ENCODE assay signal across 1 cellular context in the genomic region with DNA sequence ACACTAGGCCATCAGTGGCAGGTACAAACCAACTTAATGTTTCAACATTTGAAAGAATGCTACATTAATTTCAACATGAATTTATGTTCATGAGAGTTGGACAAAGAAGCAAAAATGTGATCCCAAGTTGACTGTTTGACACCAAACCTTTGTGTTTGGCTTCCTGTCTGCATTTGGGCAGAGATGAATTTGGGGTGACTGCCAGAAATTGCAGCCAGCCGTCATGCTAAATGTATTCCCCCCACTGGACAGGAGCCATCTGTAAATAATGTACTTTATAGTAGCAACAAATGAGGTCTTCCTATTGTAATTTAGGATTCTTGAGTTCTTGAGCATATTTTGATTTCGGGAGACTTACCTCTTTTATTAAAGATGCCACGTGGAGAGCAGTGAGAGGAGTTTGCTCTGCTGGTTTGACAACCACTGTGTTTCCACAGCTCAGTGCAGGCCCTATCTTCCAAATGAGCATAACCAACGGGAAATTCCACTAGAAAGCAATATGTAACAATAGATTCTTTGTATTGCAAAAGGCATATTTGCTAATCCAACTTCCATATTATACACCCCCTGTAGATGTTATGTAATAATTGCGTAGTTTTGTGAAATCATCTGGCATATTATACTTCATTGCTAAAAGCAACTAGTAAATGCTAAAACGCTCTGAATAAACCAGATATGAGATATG.
TF ChIP-seq lines count a peak whose summit lies in the region.

No MANE protein-coding gene starts in this region.

TF ChIP-seq in HepG2, 621 proteins besides CTCF, POLR2A, EP300 and RAD21 (continued from another document and continues in another):
- TF ChIP-seq, protein P1, sequence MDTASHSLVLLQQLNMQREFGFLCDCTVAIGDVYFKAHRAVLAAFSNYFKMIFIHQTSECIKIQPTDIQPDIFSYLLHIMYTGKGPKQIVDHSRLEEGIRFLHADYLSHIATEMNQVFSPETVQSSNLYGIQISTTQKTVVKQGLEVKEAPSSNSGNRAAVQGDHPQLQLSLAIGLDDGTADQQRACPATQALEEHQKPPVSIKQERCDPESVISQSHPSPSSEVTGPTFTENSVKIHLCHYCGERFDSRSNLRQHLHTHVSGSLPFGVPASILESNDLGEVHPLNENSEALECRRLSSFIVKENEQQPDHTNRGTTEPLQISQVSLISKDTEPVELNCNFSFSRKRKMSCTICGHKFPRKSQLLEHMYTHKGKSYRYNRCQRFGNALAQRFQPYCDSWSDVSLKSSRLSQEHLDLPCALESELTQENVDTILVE (CRISPR knock-in tag; IDR thresholded peaks at IDR 0.05): no peak
- TF ChIP-seq EED (CRISPR knock-in tag; IDR thresholded peaks at IDR 0.05) (no peak), ZEB1 (IDR thresholded peaks at IDR 0.05; ENCODE audit: insufficient replicate concordance, low read depth) (no peak), BORCS8-MEF2B (CRISPR knock-in tag; IDR thresholded peaks at IDR 0.05) (no peak), ZNF230 (CRISPR knock-in tag; IDR thresholded peaks at IDR 0.05) (no peak), TSC22D2 (CRISPR knock-in tag; IDR thresholded peaks at IDR 0.05; ENCODE audit: borderline replicate concordance) (no peak), POGZ (CRISPR knock-in tag; IDR thresholded peaks at IDR 0.05) (0 out of 2 replicates have a peak, but pooled peaks have one; percentile 27), ZNF24 (IDR thresholded peaks at IDR 0.05) (no peak), ZSCAN20 (CRISPR knock-in tag; IDR thresholded peaks at IDR 0.05; ENCODE audit: borderline replicate concordance) (no peak), ARNT2 (CRISPR knock-in tag; IDR thresholded peaks at IDR 0.05; ENCODE audit: low read depth) (no peak), ZNF124 (CRISPR knock-in tag; IDR thresholded peaks at IDR 0.05) (no peak), ZSCAN30 (CRISPR knock-in tag; IDR thresholded peaks at IDR 0.05) (no peak), GPN1 (CRISPR knock-in tag; IDR thresholded peaks at IDR 0.05; ENCODE audit: borderline replicate concordance) (no peak), ZNF234 (CRISPR knock-in tag; conservative IDR thresholded peaks at IDR 0.05) (no peak), NFKB2 (CRISPR knock-in tag; IDR thresholded peaks at IDR 0.05; ENCODE audit: borderline replicate concordance) (no peak), ATF1 (CRISPR knock-in tag; IDR thresholded peaks at IDR 0.05) (no peak), SNAI1 (CRISPR knock-in tag; IDR thresholded peaks at IDR 0.05; ENCODE audit: borderline replicate concordance) (no peak), AHR (CRISPR knock-in tag; IDR thresholded peaks at IDR 0.05) (no peak), ZFP36L2 (CRISPR knock-in tag; IDR thresholded peaks at IDR 0.05) (no peak), HES4 (CRISPR knock-in tag; IDR thresholded peaks at IDR 0.05; ENCODE audit: borderline replicate concordance) (no peak), GATAD2A (CRISPR knock-in tag; IDR thresholded peaks at IDR 0.05) (peak; percentile 72), ZMYM2 (CRISPR knock-in tag; IDR thresholded peaks at IDR 0.05) (no peak), HOXA3 (CRISPR knock-in tag; IDR thresholded peaks at IDR 0.05) (0 out of 2 replicates have a peak, but pooled peaks have one; percentile 17), ZNF121 (CRISPR knock-in tag; IDR thresholded peaks at IDR 0.05) (no peak), ZNF792 (CRISPR knock-in tag; IDR thresholded peaks at IDR 0.05) (no peak), ONECUT2 (CRISPR knock-in tag; IDR thresholded peaks at IDR 0.05) (no peak), GZF1 (CRISPR knock-in tag; IDR thresholded peaks at IDR 0.05) (no peak), AGO2 (optimal IDR thresholded peaks at IDR 0.05; ENCODE audit: low read depth, low read length) (peak; percentile 13), SOX13 (IDR thresholded peaks at IDR 0.05) (no peak), SOX13 (CRISPR knock-in tag; conservative IDR thresholded peaks at IDR 0.05 in 1 of 2, IDR thresholded peaks at IDR 0.05 in 1 of 2) (peak in 1 of 2 experiments; percentile 71; a peak in 2 of 4 replicates), SIN3A (IDR thresholded peaks at IDR 0.05; ENCODE audit: borderline replicate concordance, low read depth, low read length) (no peak), MXD4 (CRISPR knock-in tag; IDR thresholded peaks at IDR 0.05) (no peak), ZNF7 (CRISPR knock-in tag; IDR thresholded peaks at IDR 0.05) (no peak)
- TF ChIP-seq, protein P2, sequence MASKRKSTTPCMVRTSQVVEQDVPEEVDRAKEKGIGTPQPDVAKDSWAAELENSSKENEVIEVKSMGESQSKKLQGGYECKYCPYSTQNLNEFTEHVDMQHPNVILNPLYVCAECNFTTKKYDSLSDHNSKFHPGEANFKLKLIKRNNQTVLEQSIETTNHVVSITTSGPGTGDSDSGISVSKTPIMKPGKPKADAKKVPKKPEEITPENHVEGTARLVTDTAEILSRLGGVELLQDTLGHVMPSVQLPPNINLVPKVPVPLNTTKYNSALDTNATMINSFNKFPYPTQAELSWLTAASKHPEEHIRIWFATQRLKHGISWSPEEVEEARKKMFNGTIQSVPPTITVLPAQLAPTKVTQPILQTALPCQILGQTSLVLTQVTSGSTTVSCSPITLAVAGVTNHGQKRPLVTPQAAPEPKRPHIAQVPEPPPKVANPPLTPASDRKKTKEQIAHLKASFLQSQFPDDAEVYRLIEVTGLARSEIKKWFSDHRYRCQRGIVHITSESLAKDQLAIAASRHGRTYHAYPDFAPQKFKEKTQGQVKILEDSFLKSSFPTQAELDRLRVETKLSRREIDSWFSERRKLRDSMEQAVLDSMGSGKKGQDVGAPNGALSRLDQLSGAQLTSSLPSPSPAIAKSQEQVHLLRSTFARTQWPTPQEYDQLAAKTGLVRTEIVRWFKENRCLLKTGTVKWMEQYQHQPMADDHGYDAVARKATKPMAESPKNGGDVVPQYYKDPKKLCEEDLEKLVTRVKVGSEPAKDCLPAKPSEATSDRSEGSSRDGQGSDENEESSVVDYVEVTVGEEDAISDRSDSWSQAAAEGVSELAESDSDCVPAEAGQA (IDR thresholded peaks at IDR 0.05; ENCODE audit: low read depth): no peak
- TF ChIP-seq, protein P2 (CRISPR knock-in tag; IDR thresholded peaks at IDR 0.05; ENCODE audit: borderline replicate concordance): no peak
- TF ChIP-seq, protein P3, sequence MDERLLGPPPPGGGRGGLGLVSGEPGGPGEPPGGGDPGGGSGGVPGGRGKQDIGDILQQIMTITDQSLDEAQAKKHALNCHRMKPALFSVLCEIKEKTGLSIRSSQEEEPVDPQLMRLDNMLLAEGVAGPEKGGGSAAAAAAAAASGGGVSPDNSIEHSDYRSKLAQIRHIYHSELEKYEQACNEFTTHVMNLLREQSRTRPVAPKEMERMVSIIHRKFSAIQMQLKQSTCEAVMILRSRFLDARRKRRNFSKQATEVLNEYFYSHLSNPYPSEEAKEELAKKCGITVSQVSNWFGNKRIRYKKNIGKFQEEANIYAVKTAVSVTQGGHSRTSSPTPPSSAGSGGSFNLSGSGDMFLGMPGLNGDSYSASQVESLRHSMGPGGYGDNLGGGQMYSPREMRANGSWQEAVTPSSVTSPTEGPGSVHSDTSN (CRISPR knock-in tag; IDR thresholded peaks at IDR 0.05): no peak
- TF ChIP-seq, protein P4, sequence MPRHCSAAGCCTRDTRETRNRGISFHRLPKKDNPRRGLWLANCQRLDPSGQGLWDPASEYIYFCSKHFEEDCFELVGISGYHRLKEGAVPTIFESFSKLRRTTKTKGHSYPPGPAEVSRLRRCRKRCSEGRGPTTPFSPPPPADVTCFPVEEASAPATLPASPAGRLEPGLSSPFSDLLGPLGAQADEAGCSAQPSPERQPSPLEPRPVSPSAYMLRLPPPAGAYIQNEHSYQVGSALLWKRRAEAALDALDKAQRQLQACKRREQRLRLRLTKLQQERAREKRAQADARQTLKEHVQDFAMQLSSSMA (CRISPR knock-in tag; IDR thresholded peaks at IDR 0.05): no peak
- TF ChIP-seq, protein P5, sequence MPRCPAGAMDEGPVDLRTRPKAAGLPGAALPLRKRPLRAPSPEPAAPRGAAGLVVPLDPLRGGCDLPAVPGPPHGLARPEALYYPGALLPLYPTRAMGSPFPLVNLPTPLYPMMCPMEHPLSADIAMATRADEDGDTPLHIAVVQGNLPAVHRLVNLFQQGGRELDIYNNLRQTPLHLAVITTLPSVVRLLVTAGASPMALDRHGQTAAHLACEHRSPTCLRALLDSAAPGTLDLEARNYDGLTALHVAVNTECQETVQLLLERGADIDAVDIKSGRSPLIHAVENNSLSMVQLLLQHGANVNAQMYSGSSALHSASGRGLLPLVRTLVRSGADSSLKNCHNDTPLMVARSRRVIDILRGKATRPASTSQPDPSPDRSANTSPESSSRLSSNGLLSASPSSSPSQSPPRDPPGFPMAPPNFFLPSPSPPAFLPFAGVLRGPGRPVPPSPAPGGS (CRISPR knock-in tag; IDR thresholded peaks at IDR 0.05): no peak
- TF ChIP-seq, protein P6, sequence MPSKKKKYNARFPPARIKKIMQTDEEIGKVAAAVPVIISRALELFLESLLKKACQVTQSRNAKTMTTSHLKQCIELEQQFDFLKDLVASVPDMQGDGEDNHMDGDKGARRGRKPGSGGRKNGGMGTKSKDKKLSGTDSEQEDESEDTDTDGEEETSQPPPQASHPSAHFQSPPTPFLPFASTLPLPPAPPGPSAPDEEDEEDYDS (CRISPR knock-in tag; IDR thresholded peaks at IDR 0.05): no peak
- TF ChIP-seq, protein P7, sequence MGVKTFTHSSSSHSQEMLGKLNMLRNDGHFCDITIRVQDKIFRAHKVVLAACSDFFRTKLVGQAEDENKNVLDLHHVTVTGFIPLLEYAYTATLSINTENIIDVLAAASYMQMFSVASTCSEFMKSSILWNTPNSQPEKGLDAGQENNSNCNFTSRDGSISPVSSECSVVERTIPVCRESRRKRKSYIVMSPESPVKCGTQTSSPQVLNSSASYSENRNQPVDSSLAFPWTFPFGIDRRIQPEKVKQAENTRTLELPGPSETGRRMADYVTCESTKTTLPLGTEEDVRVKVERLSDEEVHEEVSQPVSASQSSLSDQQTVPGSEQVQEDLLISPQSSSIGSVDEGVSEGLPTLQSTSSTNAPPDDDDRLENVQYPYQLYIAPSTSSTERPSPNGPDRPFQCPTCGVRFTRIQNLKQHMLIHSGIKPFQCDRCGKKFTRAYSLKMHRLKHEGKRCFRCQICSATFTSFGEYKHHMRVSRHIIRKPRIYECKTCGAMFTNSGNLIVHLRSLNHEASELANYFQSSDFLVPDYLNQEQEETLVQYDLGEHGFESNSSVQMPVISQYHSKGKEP (CRISPR knock-in tag; IDR thresholded peaks at IDR 0.05): no peak
- TF ChIP-seq, protein P8, sequence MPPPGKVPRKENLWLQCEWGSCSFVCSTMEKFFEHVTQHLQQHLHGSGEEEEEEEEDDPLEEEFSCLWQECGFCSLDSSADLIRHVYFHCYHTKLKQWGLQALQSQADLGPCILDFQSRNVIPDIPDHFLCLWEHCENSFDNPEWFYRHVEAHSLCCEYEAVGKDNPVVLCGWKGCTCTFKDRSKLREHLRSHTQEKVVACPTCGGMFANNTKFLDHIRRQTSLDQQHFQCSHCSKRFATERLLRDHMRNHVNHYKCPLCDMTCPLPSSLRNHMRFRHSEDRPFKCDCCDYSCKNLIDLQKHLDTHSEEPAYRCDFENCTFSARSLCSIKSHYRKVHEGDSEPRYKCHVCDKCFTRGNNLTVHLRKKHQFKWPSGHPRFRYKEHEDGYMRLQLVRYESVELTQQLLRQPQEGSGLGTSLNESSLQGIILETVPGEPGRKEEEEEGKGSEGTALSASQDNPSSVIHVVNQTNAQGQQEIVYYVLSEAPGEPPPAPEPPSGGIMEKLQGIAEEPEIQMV (CRISPR knock-in tag; IDR thresholded peaks at IDR 0.05; ENCODE audit: low read depth): no peak
- TF ChIP-seq, protein P9, sequence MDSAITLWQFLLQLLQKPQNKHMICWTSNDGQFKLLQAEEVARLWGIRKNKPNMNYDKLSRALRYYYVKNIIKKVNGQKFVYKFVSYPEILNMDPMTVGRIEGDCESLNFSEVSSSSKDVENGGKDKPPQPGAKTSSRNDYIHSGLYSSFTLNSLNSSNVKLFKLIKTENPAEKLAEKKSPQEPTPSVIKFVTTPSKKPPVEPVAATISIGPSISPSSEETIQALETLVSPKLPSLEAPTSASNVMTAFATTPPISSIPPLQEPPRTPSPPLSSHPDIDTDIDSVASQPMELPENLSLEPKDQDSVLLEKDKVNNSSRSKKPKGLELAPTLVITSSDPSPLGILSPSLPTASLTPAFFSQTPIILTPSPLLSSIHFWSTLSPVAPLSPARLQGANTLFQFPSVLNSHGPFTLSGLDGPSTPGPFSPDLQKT (CRISPR knock-in tag; IDR thresholded peaks at IDR 0.05; ENCODE audit: borderline replicate concordance): no peak
